18 cellular contexts compared by ENCODE assay signal in genomic region chr5:132641241-132641723, GRCh38. TPM values are rescaled to one million over a fixed set of nuclear protein-coding genes. Genes with fewer than 3 reads are reported as not detected.
DNase-seq lines count a peak whose midpoint lies in the region; ATAC-seq lines count a peak whose summit lies in the region.
"Had no signal": no experiment of that assay in that cellular context is flagged by ENCODE, and none has a peak within 500 bp of the region (broad histone marks: within the 10 kb centered on the region; RNA-seq: fewer than 3 reads in every experiment).

No MANE protein-coding gene starts in this region.

- CTCF ChIA-PET in activated CD4-positive, alpha-beta T cell treated with anti-CD3 and anti-CD28 coated beads, Interleukin-2, amount 10 ng/mL, durations not matched to agents 7 days and 5 days (lab: Charles Lee): interaction anchor here (0.5 to 1.3 kb wide), 9 partner anchors 10 to 215 kb away, joined by 3 to 5 read pairs (median 3); partner anchors contain the start of gene SOWAHA

- no peaks in the 10 kb centered on the region for H3K27me3 Mint-ChIP-seq in activated CD4-positive, alpha-beta T cell treated with anti-CD3 and anti-CD28 coated beads, Interleukin-2, amount 10 ng/mL, durations not matched to agents 24 days and 14 days
- H3K27me3 Mint-ChIP-seq in activated CD4-positive, alpha-beta T cell treated with anti-CD3 and anti-CD28 coated beads, Interleukin-2, amount 10 ng/mL, durations not matched to agents 7 days and 5 days: no peaks in the 10 kb centered on the region
- H3K27me3 Mint-ChIP-seq: central memory CD8-positive, alpha-beta T cell had no signal

- H3K9me3 Mint-ChIP-seq in activated CD4-positive, alpha-beta T cell treated with anti-CD3 and anti-CD28 coated beads, Interleukin-2, amount 10 ng/mL, durations not matched to agents 24 days and 14 days: no peaks in the 10 kb centered on the region
- no peaks in the 10 kb centered on the region for H3K9me3 Mint-ChIP-seq in activated CD4-positive, alpha-beta T cell treated with anti-CD3 and anti-CD28 coated beads, Interleukin-2, amount 10 ng/mL, durations not matched to agents 7 days and 5 days
- H3K9me3 Mint-ChIP-seq: central memory CD8-positive, alpha-beta T cell; HFFc6 had no signal

- H3K27ac Mint-ChIP-seq in activated CD4-positive, alpha-beta T cell treated with anti-CD3 and anti-CD28 coated beads, Interleukin-2, amount 10 ng/mL, durations not matched to agents 24 days and 14 days: peak overlapping the region; percentile 86
- H3K27ac Mint-ChIP-seq in activated CD4-positive, alpha-beta T cell treated with anti-CD3 and anti-CD28 coated beads, Interleukin-2, amount 10 ng/mL, durations not matched to agents 7 days and 5 days: no peak overlapping the region
- H3K27ac Mint-ChIP-seq: HFFc6 had no signal

- intact Hi-C loops in activated CD4-positive, alpha-beta T cell treated with anti-CD3 and anti-CD28 coated beads, Interleukin-2, amount 10 ng/mL, durations not matched to agents 24 days and 14 days (cut with micrococcal nuclease): loop anchor here (1.0 to 5.0 kb wide), 10 partner anchors 16 to 539 kb away; partner anchors contain the start of gene KIF3A

- ATAC-seq in GM21423 (IDR thresholded peaks at IDR 0.05; ENCODE audit: unreplicated experiment) (peak; percentile 36), HG03378 (IDR thresholded peaks at IDR 0.05; ENCODE audit: unreplicated experiment) (peak; percentile 40), HG03439 (IDR thresholded peaks at IDR 0.05; ENCODE audit: unreplicated experiment) (no peak)
- ATAC-seq: left cardiac atrium, Right ventricle myocardium inferior, sciatic nerve had no signal

- POLR2A ChIA-PET in activated CD4-positive, alpha-beta T cell treated with anti-CD3 and anti-CD28 coated beads, Interleukin-2, amount 10 ng/mL, durations not matched to agents 7 days and 5 days (lab: Charles Lee): no interaction called here

- peak overlapping the region; percentile 75 for H3K27ac ChIP-seq in caudate nucleus (ENCODE audit: low read depth, low read length)

- H3K4me3 Mint-ChIP-seq in activated CD4-positive, alpha-beta T cell treated with anti-CD3 and anti-CD28 coated beads, Interleukin-2, amount 10 ng/mL, durations not matched to agents 24 days and 14 days: peak overlapping the region; percentile 52
- H3K4me3 Mint-ChIP-seq in activated CD4-positive, alpha-beta T cell treated with anti-CD3 and anti-CD28 coated beads, Interleukin-2, amount 10 ng/mL, durations not matched to agents 7 days and 5 days: no peak overlapping the region
- H3K4me3 Mint-ChIP-seq: central memory CD8-positive, alpha-beta T cell; HFFc6 had no signal

- peaks cover 77% of the 10 kb centered on the region for H3K36me3 Mint-ChIP-seq in activated CD4-positive, alpha-beta T cell treated with anti-CD3 and anti-CD28 coated beads, Interleukin-2, amount 10 ng/mL, durations not matched to agents 24 days and 14 days (ENCODE audit: low read depth)
- peaks cover 75% of the 10 kb centered on the region for H3K36me3 Mint-ChIP-seq in activated CD4-positive, alpha-beta T cell treated with anti-CD3 and anti-CD28 coated beads, Interleukin-2, amount 10 ng/mL, durations not matched to agents 7 days and 5 days (ENCODE audit: low read depth)

- peak; percentile 76 for DNase-seq in activated CD4-positive, alpha-beta T cell treated with anti-CD3 and anti-CD28 coated beads, Interleukin-2, amount 10 ng/mL, durations not matched to agents 24 days and 14 days
- no peak for DNase-seq in activated CD4-positive, alpha-beta T cell treated with anti-CD3 and anti-CD28 coated beads, Interleukin-2, amount 10 ng/mL, durations not matched to agents 7 days and 5 days
- DNase-seq in caudate nucleus (lab: John Stamatoyannopoulos, UW) (peak in 5 of 61 donors; percentile 12 to 65 (median 61)), NCI-H774 (lab: John Stamatoyannopoulos, UW) (no peak)
- no peak for DNase-seq in effector CD4-positive, alpha-beta T cell
- DNase-seq: activated effector memory CD4-positive, alpha-beta T cell treated with Interleukin-2 at 50 U/mL for 16 hours; HFFc6; left cardiac atrium; NCI-H1417; NCI-H69 had no signal

- H3K4me1 Mint-ChIP-seq in activated CD4-positive, alpha-beta T cell treated with anti-CD3 and anti-CD28 coated beads, Interleukin-2, amount 10 ng/mL, durations not matched to agents 24 days and 14 days: peaks cover 60% of the 10 kb centered on the region
- peaks cover 59% of the 10 kb centered on the region for H3K4me1 Mint-ChIP-seq in activated CD4-positive, alpha-beta T cell treated with anti-CD3 and anti-CD28 coated beads, Interleukin-2, amount 10 ng/mL, durations not matched to agents 7 days and 5 days
- H3K4me1 Mint-ChIP-seq: central memory CD8-positive, alpha-beta T cell had no signal

RNA-seq across cellular contexts. Expression of gene IL13, which starts 16.7 kb away (rescaled TPM):
- total RNA-seq in activated CD4-positive, alpha-beta T cell treated with anti-CD3 and anti-CD28 coated beads, Interleukin-2, amount 10 ng/mL, durations not matched to agents 24 days and 14 days: 231 and 239 TPM in 2 replicates
- 1 to 10 TPM; 2.5 to 2.8 TPM for total RNA-seq in activated CD4-positive, alpha-beta T cell treated with anti-CD3 and anti-CD28 coated beads, Interleukin-2, amount 10 ng/mL, durations not matched to agents 7 days and 5 days
- total RNA-seq: HFFc6, left cardiac atrium, myocyte, Right ventricle myocardium inferior, sciatic nerve, ureter had no signal

RNA-seq across cellular contexts. Expression of gene IL4, which starts 32.5 kb away (rescaled TPM):
- 20.5 and 21.2 TPM in 2 replicates for total RNA-seq in activated CD4-positive, alpha-beta T cell treated with anti-CD3 and anti-CD28 coated beads, Interleukin-2, amount 10 ng/mL, durations not matched to agents 24 days and 14 days
- total RNA-seq in activated CD4-positive, alpha-beta T cell treated with anti-CD3 and anti-CD28 coated beads, Interleukin-2, amount 10 ng/mL, durations not matched to agents 7 days and 5 days: not detected
- total RNA-seq: HFFc6, left cardiac atrium, myocyte, Right ventricle myocardium inferior, sciatic nerve, ureter had no signal

Comparison
In these comparisons a context has a peak if more than half of its experiments do, and no peak if none do; other contexts are left out.
1. RNA of gene IL13, which starts 16.7 kb away (total RNA-seq): 231 to 239 TPM in activated CD4-positive, alpha-beta T cell treated with anti-CD3 and anti-CD28 coated beads, Interleukin-2, amount 10 ng/mL, durations not matched to agents 24 days and 14 days; 2.5 to 2.8 TPM in activated CD4-positive, alpha-beta T cell treated with anti-CD3 and anti-CD28 coated beads, Interleukin-2, amount 10 ng/mL, durations not matched to agents 7 days and 5 days; every median in the first group is over 10 times any median in the second.
2. RNA of gene IL4, which starts 32.5 kb away (total RNA-seq): 20.5 to 21.2 TPM in activated CD4-positive, alpha-beta T cell treated with anti-CD3 and anti-CD28 coated beads, Interleukin-2, amount 10 ng/mL, durations not matched to agents 24 days and 14 days; not detected in activated CD4-positive, alpha-beta T cell treated with anti-CD3 and anti-CD28 coated beads, Interleukin-2, amount 10 ng/mL, durations not matched to agents 7 days and 5 days; every median in the first group is over 10 times any median in the second.